ENCODE assay signal across 8 cellular contexts in genomic region chr2:61854435-61855177, GRCh38. TPM values are rescaled to one million over a fixed set of nuclear protein-coding genes. Genes with fewer than 3 reads are reported as not detected.
DNase-seq lines count a peak whose midpoint lies in the region; ATAC-seq lines count a peak whose summit lies in the region.

No MANE protein-coding gene starts in this region.

- H3K4me3 ChIP-seq in endocrine pancreas (ENCODE audit: control insufficient read depth, insufficient read depth, low read length) (peak overlapping the region; percentile 76), mesendoderm (ENCODE audit: low read length) (peak overlapping the region; percentile 45)

- H3K9ac ChIP-seq in endocrine pancreas (ENCODE audit: control insufficient read depth, insufficient read depth, low read length) = peak overlapping the region; percentile 94
- peak overlapping the region; percentile 78 for H3K9ac ChIP-seq in mesendoderm (ENCODE audit: low read length)

- H3K27ac ChIP-seq in mesendoderm (ENCODE audit: low read depth, low read length) = peak overlapping the region; percentile 0

- no peak overlapping the region for H3K4ac ChIP-seq in mesendoderm (ENCODE audit: low read depth, low read length)

- no CpG with 5 or more reads among the region's 33 CpGs for WGBS in mesendoderm (ENCODE audit: extremely low coverage, insufficient coverage, low lambda C conversion rate)

- H3K36me3 ChIP-seq in endocrine pancreas (ENCODE audit: control insufficient read depth, insufficient read depth, low read length) (no peaks in the 10 kb centered on the region), mesendoderm (ENCODE audit: control insufficient read depth, insufficient read depth, low read length) (no peaks in the 10 kb centered on the region)

- H3K4me2 ChIP-seq in mesendoderm (ENCODE audit: low read length) = peak overlapping the region; percentile 93

- H3K56ac ChIP-seq in mesendoderm (ENCODE audit: low read length) = peak overlapping the region; percentile 92

- H2AK5ac ChIP-seq in mesendoderm (ENCODE audit: low read length) = no peak overlapping the region

- H4K8ac ChIP-seq in mesendoderm (ENCODE audit: low read depth, low read length) = no peak overlapping the region

- H3K79me2 ChIP-seq in mesendoderm (ENCODE audit: control insufficient read depth, insufficient read depth, low read length) = no peaks in the 10 kb centered on the region

- no peaks in the 10 kb centered on the region for H3K9me3 ChIP-seq in endocrine pancreas (ENCODE audit: control insufficient read depth, low read length)

- no peaks in the 10 kb centered on the region for H3K79me1 ChIP-seq in mesendoderm (ENCODE audit: low read length)

- no peak overlapping the region for H3K23ac ChIP-seq in mesendoderm (ENCODE audit: low read length)

- no peaks in the 10 kb centered on the region for H3K27me3 ChIP-seq in endocrine pancreas (ENCODE audit: control insufficient read depth, insufficient read depth, low read length)
- H3K27me3 ChIP-seq in mesendoderm (ENCODE audit: insufficient read depth, low read length, poor library complexity) = no peaks in the 10 kb centered on the region

- H2BK15ac ChIP-seq in mesendoderm (replicated peaks; ENCODE audit: low read depth) = no peak overlapping the region

- H2BK120ac ChIP-seq in mesendoderm (ENCODE audit: low read depth, low read length) = no peak overlapping the region

- peak; percentile 97 for DNase-seq in COR-L47 (lab: John Stamatoyannopoulos, UW)
- peak; percentile 98 for DNase-seq in HT-29 (ENCODE audit: low spot score)
- DNase-seq in NK-92 treated with Interleukin-12 subunit alpha and Interleukin-12 subunit beta, amount 100 ng/mL, for 24 hours (lab: John Stamatoyannopoulos, UW) = peak; percentile 75
- peak; percentile 51 to 78 (median 61) for DNase-seq in activated CD8-positive, alpha-beta memory T cell treated with anti-CD3 and anti-CD28 coated beads for 48 hours (ENCODE audit: low read depth in 2 of 3, low spot score in 2 of 3)
- DNase-seq in mesendoderm = peak; percentile 99
- peak; percentile 73 for DNase-seq in stimulated activated CD8-positive, alpha-beta memory T cell treated with anti-CD3 and anti-CD28 coated beads, Interleukin-15, amount 100 ng/mL, for 1 hour (ENCODE audit: low read depth)

- H3K4me1 ChIP-seq in endocrine pancreas (ENCODE audit: control insufficient read depth, insufficient read depth, low read length) (no peaks in the 10 kb centered on the region), mesendoderm (ENCODE audit: control insufficient read depth, low read depth, low read length) (no peaks in the 10 kb centered on the region)

- ATAC-seq in GM21360 (IDR thresholded peaks at IDR 0.05; ENCODE audit: unreplicated experiment) = peak; percentile 84

- no peak overlapping the region for H4K5ac ChIP-seq in mesendoderm (ENCODE audit: low read length)

- H3K18ac ChIP-seq in mesendoderm (ENCODE audit: low read length) = peak overlapping the region; percentile 0

- H2BK5ac ChIP-seq in mesendoderm (ENCODE audit: low read length) = no peak overlapping the region

RNA-seq across cellular contexts. Expression of gene FAM161A, which starts 0.7 kb away (rescaled TPM):
- 0.18 and 2.9 TPM in 2 replicates for total RNA-seq in HT-29 (2014; rRNA removed; shearing (Covaris generic))
- polyA plus RNA-seq in mesendoderm (2013, experiment 1 of 2) = 6.9 TPM
- polyA plus RNA-seq in mesendoderm (2013, experiment 2 of 2) = 7.4 TPM

RNA-seq across cellular contexts. Expression of gene CCT4, which starts 33.9 kb away (rescaled TPM):
- 145 and 155 TPM in 2 replicates for total RNA-seq in HT-29 (2014; rRNA removed; shearing (Covaris generic))
- polyA plus RNA-seq in mesendoderm (2013, experiment 1 of 2) = 289 TPM
- polyA plus RNA-seq in mesendoderm (2013, experiment 2 of 2) = 282 TPM

RNA-seq across cellular contexts. Expression of gene COMMD1, which starts 50.9 kb away (rescaled TPM):
- total RNA-seq in HT-29 (2014; rRNA removed; shearing (Covaris generic)) = 6.4 and 8.6 TPM in 2 replicates
- polyA plus RNA-seq in mesendoderm (2013, experiment 1 of 2) = 44.7 TPM
- polyA plus RNA-seq in mesendoderm (2013, experiment 2 of 2) = 42.2 TPM

Comparison
In these comparisons a context has a peak if more than half of its experiments do, and no peak if none do; other contexts are left out.
1. Peak in every context shown above with its lines: DNase-seq, ATAC-seq, H3K4me3 ChIP-seq and H3K27ac ChIP-seq.